Comparison of ENCODE assay signal across 1 cellular context in the genomic region with DNA sequence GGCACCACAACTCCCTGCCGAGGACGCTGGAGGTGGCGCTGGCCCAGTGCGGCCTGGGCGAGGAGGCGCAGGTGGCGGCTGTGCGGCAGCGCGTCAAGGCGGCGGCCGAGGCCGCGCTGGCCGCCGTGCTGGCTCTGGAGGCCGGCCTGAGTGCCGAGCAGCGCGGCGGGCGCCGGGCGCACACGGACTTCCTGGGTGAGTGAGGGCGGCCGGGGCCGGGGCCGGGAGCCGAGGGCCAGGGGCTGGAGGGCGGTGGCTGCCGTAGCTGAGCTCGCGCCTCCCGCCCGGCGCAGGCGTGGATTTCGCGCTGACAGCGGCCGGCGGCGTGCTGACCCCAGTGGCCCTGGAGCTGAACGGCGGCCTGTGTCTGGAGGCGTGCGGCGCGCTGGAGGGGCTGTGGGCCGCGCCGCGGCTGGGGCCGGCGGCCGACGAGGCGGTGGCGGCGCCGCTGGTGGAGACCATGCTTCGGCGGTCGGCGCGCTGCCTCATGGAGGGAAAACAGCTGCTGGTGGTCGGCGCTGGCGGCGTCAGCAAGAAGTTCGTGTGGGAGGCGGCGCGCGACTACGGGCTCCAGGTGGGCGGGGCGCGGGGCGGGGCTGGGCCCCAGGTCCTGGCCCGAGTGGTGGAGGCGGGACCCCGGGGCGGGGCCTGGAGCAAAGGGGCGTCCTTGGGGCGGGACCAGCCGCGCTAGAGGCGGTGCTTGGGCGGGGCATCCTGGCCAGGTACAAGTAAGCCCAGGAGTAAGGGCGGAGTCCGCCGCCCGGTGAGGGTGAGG.
TF ChIP-seq lines count a peak whose summit lies in the region.

No MANE protein-coding gene starts in this region.

TF ChIP-seq in K562, 482 proteins besides CTCF, POLR2A, EP300 and RAD21 (continued from another document and continues in another):
- TF ChIP-seq, protein P1, sequence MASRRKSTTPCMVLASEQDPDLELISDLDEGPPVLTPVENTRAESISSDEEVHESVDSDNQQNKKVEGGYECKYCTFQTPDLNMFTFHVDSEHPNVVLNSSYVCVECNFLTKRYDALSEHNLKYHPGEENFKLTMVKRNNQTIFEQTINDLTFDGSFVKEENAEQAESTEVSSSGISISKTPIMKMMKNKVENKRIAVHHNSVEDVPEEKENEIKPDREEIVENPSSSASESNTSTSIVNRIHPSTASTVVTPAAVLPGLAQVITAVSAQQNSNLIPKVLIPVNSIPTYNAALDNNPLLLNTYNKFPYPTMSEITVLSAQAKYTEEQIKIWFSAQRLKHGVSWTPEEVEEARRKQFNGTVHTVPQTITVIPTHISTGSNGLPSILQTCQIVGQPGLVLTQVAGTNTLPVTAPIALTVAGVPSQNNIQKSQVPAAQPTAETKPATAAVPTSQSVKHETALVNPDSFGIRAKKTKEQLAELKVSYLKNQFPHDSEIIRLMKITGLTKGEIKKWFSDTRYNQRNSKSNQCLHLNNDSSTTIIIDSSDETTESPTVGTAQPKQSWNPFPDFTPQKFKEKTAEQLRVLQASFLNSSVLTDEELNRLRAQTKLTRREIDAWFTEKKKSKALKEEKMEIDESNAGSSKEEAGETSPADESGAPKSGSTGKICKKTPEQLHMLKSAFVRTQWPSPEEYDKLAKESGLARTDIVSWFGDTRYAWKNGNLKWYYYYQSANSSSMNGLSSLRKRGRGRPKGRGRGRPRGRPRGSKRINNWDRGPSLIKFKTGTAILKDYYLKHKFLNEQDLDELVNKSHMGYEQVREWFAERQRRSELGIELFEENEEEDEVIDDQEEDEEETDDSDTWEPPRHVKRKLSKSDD (conservative IDR thresholded peaks at IDR 0.05; ENCODE audit: low read length) = no peak
- TF ChIP-seq, protein P2, sequence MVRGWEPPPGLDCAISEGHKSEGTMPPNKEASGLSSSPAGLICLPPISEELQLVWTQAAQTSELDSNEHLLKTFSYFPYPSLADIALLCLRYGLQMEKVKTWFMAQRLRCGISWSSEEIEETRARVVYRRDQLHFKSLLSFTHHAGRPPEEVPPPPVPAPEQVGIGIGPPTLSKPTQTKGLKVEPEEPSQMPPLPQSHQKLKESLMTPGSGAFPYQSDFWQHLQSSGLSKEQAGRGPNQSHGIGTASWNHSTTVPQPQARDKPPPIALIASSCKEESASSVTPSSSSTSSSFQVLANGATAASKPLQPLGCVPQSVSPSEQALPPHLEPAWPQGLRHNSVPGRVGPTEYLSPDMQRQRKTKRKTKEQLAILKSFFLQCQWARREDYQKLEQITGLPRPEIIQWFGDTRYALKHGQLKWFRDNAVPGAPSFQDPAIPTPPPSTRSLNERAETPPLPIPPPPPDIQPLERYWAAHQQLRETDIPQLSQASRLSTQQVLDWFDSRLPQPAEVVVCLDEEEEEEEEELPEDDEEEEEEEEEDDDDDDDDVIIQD (CRISPR knock-in tag; IDR thresholded peaks at IDR 0.05) = no peak
- TF ChIP-seq ERF (CRISPR knock-in tag; IDR thresholded peaks at IDR 0.05) (peak; percentile 27; the same call in 1 of the 2 replicates), ZKSCAN8 (CRISPR knock-in tag; IDR thresholded peaks at IDR 0.05) (no peak), MXD1 (CRISPR knock-in tag; IDR thresholded peaks at IDR 0.05; ENCODE audit: borderline replicate concordance, poor library complexity, severe bottlenecking) (no peak), EP400 (IDR thresholded peaks at IDR 0.05) (no peak), MEF2A (IDR thresholded peaks at IDR 0.05; ENCODE audit: control insufficient read depth, low read depth, low read length) (no peak), HLTF (IDR thresholded peaks at IDR 0.05) (no peak), SAP30 (IDR thresholded peaks at IDR 0.05; ENCODE audit: borderline replicate concordance, insufficient read depth, low read depth, low read length, poor library complexity, severe bottlenecking) (peak; percentile 87), ZNF253 (CRISPR knock-in tag; conservative IDR thresholded peaks at IDR 0.05) (no peak), MCM5 (IDR thresholded peaks at IDR 0.05; ENCODE audit: low read depth) (no peak), REST (CRISPR knock-in tag; IDR thresholded peaks at IDR 0.05; ENCODE audit: low read depth) (no peak), CXXC5 (CRISPR knock-in tag; IDR thresholded peaks at IDR 0.05) (peak; percentile 89), TARDBP (IDR thresholded peaks at IDR 0.05) (no peak), BRD9 (IDR thresholded peaks at IDR 0.05; ENCODE audit: low read depth, partially characterized antibody) (no peak), ZNF407 (IDR thresholded peaks at IDR 0.05; ENCODE audit: low read depth) (no peak), FOXJ3 (CRISPR knock-in tag; IDR thresholded peaks at IDR 0.05) (no peak), NCOA4 (IDR thresholded peaks at IDR 0.05; ENCODE audit: partially characterized antibody) (no peak), SRF (CRISPR knock-in tag; IDR thresholded peaks at IDR 0.05) (no peak), RCOR1 (IDR thresholded peaks at IDR 0.05; ENCODE audit: borderline replicate concordance in 1 of 2, low read depth in 2 of 2, low read length in 2 of 2) (no peak), NONO (IDR thresholded peaks at IDR 0.05; ENCODE audit: low read depth in 2 of 2, low read length in 1 of 2) (peak in 1 of 2 experiments; percentile 78; a peak in 2 of 4 replicates), EWSR1 (IDR thresholded peaks at IDR 0.05; ENCODE audit: borderline replicate concordance, low read depth, partially characterized antibody) (no peak)
- TF ChIP-seq, protein P3, sequence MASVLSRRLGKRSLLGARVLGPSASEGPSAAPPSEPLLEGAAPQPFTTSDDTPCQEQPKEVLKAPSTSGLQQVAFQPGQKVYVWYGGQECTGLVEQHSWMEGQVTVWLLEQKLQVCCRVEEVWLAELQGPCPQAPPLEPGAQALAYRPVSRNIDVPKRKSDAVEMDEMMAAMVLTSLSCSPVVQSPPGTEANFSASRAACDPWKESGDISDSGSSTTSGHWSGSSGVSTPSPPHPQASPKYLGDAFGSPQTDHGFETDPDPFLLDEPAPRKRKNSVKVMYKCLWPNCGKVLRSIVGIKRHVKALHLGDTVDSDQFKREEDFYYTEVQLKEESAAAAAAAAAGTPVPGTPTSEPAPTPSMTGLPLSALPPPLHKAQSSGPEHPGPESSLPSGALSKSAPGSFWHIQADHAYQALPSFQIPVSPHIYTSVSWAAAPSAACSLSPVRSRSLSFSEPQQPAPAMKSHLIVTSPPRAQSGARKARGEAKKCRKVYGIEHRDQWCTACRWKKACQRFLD (CRISPR knock-in tag; IDR thresholded peaks at IDR 0.05) = no peak
- TF ChIP-seq, protein P4, sequence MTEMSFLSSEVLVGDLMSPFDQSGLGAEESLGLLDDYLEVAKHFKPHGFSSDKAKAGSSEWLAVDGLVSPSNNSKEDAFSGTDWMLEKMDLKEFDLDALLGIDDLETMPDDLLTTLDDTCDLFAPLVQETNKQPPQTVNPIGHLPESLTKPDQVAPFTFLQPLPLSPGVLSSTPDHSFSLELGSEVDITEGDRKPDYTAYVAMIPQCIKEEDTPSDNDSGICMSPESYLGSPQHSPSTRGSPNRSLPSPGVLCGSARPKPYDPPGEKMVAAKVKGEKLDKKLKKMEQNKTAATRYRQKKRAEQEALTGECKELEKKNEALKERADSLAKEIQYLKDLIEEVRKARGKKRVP (CRISPR knock-in tag; IDR thresholded peaks at IDR 0.05) = no peak
- TF ChIP-seq, protein P5, sequence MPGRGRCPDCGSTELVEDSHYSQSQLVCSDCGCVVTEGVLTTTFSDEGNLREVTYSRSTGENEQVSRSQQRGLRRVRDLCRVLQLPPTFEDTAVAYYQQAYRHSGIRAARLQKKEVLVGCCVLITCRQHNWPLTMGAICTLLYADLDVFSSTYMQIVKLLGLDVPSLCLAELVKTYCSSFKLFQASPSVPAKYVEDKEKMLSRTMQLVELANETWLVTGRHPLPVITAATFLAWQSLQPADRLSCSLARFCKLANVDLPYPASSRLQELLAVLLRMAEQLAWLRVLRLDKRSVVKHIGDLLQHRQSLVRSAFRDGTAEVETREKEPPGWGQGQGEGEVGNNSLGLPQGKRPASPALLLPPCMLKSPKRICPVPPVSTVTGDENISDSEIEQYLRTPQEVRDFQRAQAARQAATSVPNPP (IDR thresholded peaks at IDR 0.05; ENCODE audit: borderline replicate concordance, insufficient read depth, insufficient read length) = no peak
- TF ChIP-seq, protein P6, sequence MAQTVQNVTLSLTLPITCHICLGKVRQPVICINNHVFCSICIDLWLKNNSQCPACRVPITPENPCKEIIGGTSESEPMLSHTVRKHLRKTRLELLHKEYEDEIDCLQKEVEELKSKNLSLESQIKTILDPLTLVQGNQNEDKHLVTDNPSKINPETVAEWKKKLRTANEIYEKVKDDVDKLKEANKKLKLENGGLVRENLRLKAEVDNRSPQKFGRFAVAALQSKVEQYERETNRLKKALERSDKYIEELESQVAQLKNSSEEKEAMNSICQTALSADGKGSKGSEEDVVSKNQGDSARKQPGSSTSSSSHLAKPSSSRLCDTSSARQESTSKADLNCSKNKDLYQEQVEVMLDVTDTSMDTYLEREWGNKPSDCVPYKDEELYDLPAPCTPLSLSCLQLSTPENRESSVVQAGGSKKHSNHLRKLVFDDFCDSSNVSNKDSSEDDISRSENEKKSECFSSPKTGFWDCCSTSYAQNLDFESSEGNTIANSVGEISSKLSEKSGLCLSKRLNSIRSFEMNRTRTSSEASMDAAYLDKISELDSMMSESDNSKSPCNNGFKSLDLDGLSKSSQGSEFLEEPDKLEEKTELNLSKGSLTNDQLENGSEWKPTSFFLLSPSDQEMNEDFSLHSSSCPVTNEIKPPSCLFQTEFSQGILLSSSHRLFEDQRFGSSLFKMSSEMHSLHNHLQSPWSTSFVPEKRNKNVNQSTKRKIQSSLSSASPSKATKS (CRISPR knock-in tag; IDR thresholded peaks at IDR 0.05) = no peak
